22 cellular contexts compared by ENCODE assay signal in the genomic region with DNA sequence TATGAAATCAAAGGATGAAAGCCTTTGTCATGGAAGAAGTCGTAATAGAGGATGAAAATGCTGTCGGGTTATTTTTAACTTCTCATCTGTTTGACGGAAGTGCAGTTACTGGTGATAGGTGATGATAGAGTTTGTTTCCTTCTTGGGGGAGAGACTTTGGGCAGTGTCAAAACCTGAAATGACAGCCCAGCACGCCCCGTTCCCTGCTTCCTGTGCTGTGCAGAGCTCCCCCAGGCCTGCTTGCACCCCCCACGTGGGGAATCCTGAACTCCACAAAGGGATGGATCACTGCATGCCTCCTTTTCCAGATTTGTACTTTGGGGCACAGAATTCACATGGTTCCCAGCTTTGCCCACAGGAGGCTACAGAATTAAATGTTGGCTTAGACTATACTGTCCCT.
DNase-seq lines count a peak whose midpoint lies in the region; ATAC-seq and TF ChIP-seq lines count a peak whose summit lies in the region.
"Had no signal": no experiment of that assay in that cellular context is flagged by ENCODE, and none has a peak within 500 bp of the region (broad histone marks: within the 10 kb centered on the region; RNA-seq: fewer than 3 reads in every experiment).

No MANE protein-coding gene starts in this region.

- H3K36me3 ChIP-seq in PC-9 (ENCODE audit: low read depth) (no peaks in the 10 kb centered on the region), neural cell (ENCODE audit: insufficient read depth, low read length) (no peaks in the 10 kb centered on the region)

- H3K9me3 ChIP-seq in PC-9 (ENCODE audit: insufficient read depth, low read depth) (0 out of 2 replicates have a peak, but pooled peaks cover 7% of the 10 kb centered on the region), neural cell (ENCODE audit: low read length) (no peaks in the 10 kb centered on the region)
- H3K9me3 ChIP-seq: neutrophil, spleen had no signal

- H3F3A ChIP-seq in PC-9 (ENCODE audit: insufficient read depth, low read depth) (peaks cover 23% of the 10 kb centered on the region), neural cell (ENCODE audit: insufficient read depth, low read length, poor library complexity, severe bottlenecking) (no peaks in the 10 kb centered on the region)

- H3K79me2 ChIP-seq in PC-9 (ENCODE audit: low read depth) (peaks cover 50% of the 10 kb centered on the region), neural cell (replicated peaks; ENCODE audit: insufficient read depth, low read length) (no peaks in the 10 kb centered on the region)

- H2AFZ ChIP-seq in PC-9 (no peak overlapping the region), neural cell (ENCODE audit: low read depth, low read length) (no peak overlapping the region)

- DNase-seq in T-helper 2 cell treated with Interferon-gamma antibody and Interleukin-4, amounts not matched to agents 5 μg/mL and 100 μg/mL, for 36 hours (ENCODE audit: low spot score), result no peak
- DNase-seq in T-helper 2 cell (no peak), PC-9 (no peak), left ventricle myocardium superior (no peak), left lobe of liver (ENCODE audit: low spot score) (no peak)
- DNase-seq: 8988T; activated CD4-positive, alpha-beta T cell treated with anti-CD3 and anti-CD28 coated beads, Interleukin-2, amount 50 U/mL, for 48 hours; activated T-cell treated with anti-CD3 and anti-CD28 coated beads for 4 hours; AML-193; effector memory CD8-positive, alpha-beta T cell; HFFc6; left colon; NCI-H1417 treated with DMSO at 0.1 percent for 48 hours; spleen; stimulated activated CD4-positive, alpha-beta T cell treated with anti-CD3 and anti-CD28 coated beads, Interleukin-4, amount 100 ng/mL, for 4 hours; SW 1271 had no signal

- TF ChIP-seq CTCF in PC-9 (conservative IDR thresholded peaks at IDR 0.05) (no peak), neural cell (IDR thresholded peaks at IDR 0.05; ENCODE audit: poor library complexity, severe bottlenecking) (no peak)

- H4K20me1 ChIP-seq in PC-9 (ENCODE audit: insufficient read depth), result no peaks in the 10 kb centered on the region
- H4K20me1 ChIP-seq in neural cell (ENCODE audit: insufficient read depth), result no peaks in the 10 kb centered on the region

- POLR2A ChIA-PET in PC-9 (lab: Charles Lee; ENCODE audit: unreplicated experiment), result no interaction called here

- H3K27ac Mint-ChIP-seq in T-helper 2 cell treated with Interferon-gamma antibody and Interleukin-4, amounts not matched to agents 5 μg/mL and 100 μg/mL, for 36 hours, result peak overlapping the region; percentile 21
- H3K27ac Mint-ChIP-seq: activated naive CD8-positive, alpha-beta T cell; effector memory CD8-positive, alpha-beta T cell; HFFc6; IgD-negative memory B cell had no signal

- no peak overlapping the region for H3K4me3 ChIP-seq in PC-9
- no peak overlapping the region for H3K4me3 ChIP-seq in neural cell (ENCODE audit: low read length)
- H3K4me3 ChIP-seq: spleen had no signal

- H3K4me3 Mint-ChIP-seq in T-helper 2 cell treated with Interferon-gamma antibody and Interleukin-4, amounts not matched to agents 5 μg/mL and 100 μg/mL, for 36 hours, result no peak overlapping the region
- H3K4me3 Mint-ChIP-seq: activated naive CD8-positive, alpha-beta T cell; effector memory CD8-positive, alpha-beta T cell; HFFc6; IgD-negative memory B cell had no signal

- H3K27me3 Mint-ChIP-seq in T-helper 2 cell treated with Interferon-gamma antibody and Interleukin-4, amounts not matched to agents 5 μg/mL and 100 μg/mL, for 36 hours (ENCODE audit: low read depth), result no peaks in the 10 kb centered on the region
- H3K27me3 Mint-ChIP-seq: activated naive CD8-positive, alpha-beta T cell; effector memory CD8-positive, alpha-beta T cell; IgD-negative memory B cell had no signal

- peaks cover 4% of the 10 kb centered on the region for H3K9me3 Mint-ChIP-seq in T-helper 2 cell treated with Interferon-gamma antibody and Interleukin-4, amounts not matched to agents 5 μg/mL and 100 μg/mL, for 36 hours
- H3K9me3 Mint-ChIP-seq: effector memory CD8-positive, alpha-beta T cell had no signal

- TF ChIP-seq EP300 in neural cell (conservative IDR thresholded peaks at IDR 0.05; ENCODE audit: poor library complexity, severe bottlenecking), result no peak

- no peaks in the 10 kb centered on the region for H3K27me3 ChIP-seq in PC-9 (ENCODE audit: insufficient read depth, low read depth)
- no peaks in the 10 kb centered on the region for H3K27me3 ChIP-seq in neural cell (ENCODE audit: insufficient read depth, low read depth, low read length)
- H3K27me3 ChIP-seq: neutrophil, spleen had no signal

- CTCF ChIA-PET in PC-9 (lab: Charles Lee), result interaction anchor here (0.5 kb wide), 1 partner anchor 9 kb away, joined by 3 read pairs; no protein-coding TSS in a partner anchor

- H3K9me2 ChIP-seq in PC-9 (ENCODE audit: insufficient read depth) (no peaks in the 10 kb centered on the region), neural cell (ENCODE audit: insufficient read depth, low read length) (no peaks in the 10 kb centered on the region)

- H3K36me3 Mint-ChIP-seq in T-helper 2 cell treated with Interferon-gamma antibody and Interleukin-4, amounts not matched to agents 5 μg/mL and 100 μg/mL, for 36 hours (ENCODE audit: low read depth), result peaks cover 14% of the 10 kb centered on the region

- peaks cover 5% of the 10 kb centered on the region for H3K4me1 Mint-ChIP-seq in T-helper 2 cell treated with Interferon-gamma antibody and Interleukin-4, amounts not matched to agents 5 μg/mL and 100 μg/mL, for 36 hours (ENCODE audit: low read depth)
- H3K4me1 Mint-ChIP-seq: IgD-negative memory B cell had no signal

- H3K27ac ChIP-seq in PC-9, result peak overlapping the region; percentile 83
- peak overlapping the region; percentile 3 for H3K27ac ChIP-seq in neural cell (ENCODE audit: low read length)
- H3K27ac ChIP-seq: neutrophil, spleen had no signal

- H3K4me1 ChIP-seq in PC-9 (replicated peaks; ENCODE audit: insufficient read depth), result peaks cover 42% of the 10 kb centered on the region

- peak; percentile 39 for ATAC-seq in left ventricle myocardium superior
- ATAC-seq in HG02938 (IDR thresholded peaks at IDR 0.05; ENCODE audit: unreplicated experiment), result no peak
- ATAC-seq in left lobe of liver, result no peak
- ATAC-seq in GM19455 (IDR thresholded peaks at IDR 0.05; ENCODE audit: unreplicated experiment), result no peak
- ATAC-seq: effector memory CD8-positive, alpha-beta T cell; left colon had no signal

- intact Hi-C loops in PC-9 (cut with micrococcal nuclease; ENCODE audit: unreplicated experiment) (no loop called here), left ventricle myocardium superior (cut with micrococcal nuclease) (no loop called here)

- no peak overlapping the region for H3K9ac ChIP-seq in neural cell (ENCODE audit: low read length)

- BruUV-seq in PC-9 (replicated peaks; lab: Mats Ljungman, UMichigan), result TSS peak; percentile 17

- H3K4me2 ChIP-seq in PC-9 (peak overlapping the region; percentile 45), neural cell (ENCODE audit: low read length) (no peak overlapping the region)

- no peak for TF ChIP-seq RAD21 in neural cell (conservative IDR thresholded peaks at IDR 0.05)

TF ChIP-seq in neural cell, 6 proteins besides CTCF, POLR2A, EP300 and RAD21:
- TF ChIP-seq EZH2 (IDR thresholded peaks at IDR 0.05; ENCODE audit: borderline replicate concordance, insufficient read depth, low read length, poor library complexity, severe bottlenecking) (no peak), TAF1 (IDR thresholded peaks at IDR 0.05; ENCODE audit: low read depth) (no peak), MXI1 (conservative IDR thresholded peaks at IDR 0.05; ENCODE audit: poor library complexity, severe bottlenecking) (no peak), SMC3 (conservative IDR thresholded peaks at IDR 0.05; ENCODE audit: poor library complexity) (no peak), POLR2AphosphoS5 (IDR thresholded peaks at IDR 0.05) (no peak)
- TF ChIP-seq, protein P1, sequence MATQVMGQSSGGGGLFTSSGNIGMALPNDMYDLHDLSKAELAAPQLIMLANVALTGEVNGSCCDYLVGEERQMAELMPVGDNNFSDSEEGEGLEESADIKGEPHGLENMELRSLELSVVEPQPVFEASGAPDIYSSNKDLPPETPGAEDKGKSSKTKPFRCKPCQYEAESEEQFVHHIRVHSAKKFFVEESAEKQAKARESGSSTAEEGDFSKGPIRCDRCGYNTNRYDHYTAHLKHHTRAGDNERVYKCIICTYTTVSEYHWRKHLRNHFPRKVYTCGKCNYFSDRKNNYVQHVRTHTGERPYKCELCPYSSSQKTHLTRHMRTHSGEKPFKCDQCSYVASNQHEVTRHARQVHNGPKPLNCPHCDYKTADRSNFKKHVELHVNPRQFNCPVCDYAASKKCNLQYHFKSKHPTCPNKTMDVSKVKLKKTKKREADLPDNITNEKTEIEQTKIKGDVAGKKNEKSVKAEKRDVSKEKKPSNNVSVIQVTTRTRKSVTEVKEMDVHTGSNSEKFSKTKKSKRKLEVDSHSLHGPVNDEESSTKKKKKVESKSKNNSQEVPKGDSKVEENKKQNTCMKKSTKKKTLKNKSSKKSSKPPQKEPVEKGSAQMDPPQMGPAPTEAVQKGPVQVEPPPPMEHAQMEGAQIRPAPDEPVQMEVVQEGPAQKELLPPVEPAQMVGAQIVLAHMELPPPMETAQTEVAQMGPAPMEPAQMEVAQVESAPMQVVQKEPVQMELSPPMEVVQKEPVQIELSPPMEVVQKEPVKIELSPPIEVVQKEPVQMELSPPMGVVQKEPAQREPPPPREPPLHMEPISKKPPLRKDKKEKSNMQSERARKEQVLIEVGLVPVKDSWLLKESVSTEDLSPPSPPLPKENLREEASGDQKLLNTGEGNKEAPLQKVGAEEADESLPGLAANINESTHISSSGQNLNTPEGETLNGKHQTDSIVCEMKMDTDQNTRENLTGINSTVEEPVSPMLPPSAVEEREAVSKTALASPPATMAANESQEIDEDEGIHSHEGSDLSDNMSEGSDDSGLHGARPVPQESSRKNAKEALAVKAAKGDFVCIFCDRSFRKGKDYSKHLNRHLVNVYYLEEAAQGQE (IDR thresholded peaks at IDR 0.05; ENCODE audit: borderline replicate concordance), result no peak
